1 cellular context compared by ENCODE assay signal in the genomic region with DNA sequence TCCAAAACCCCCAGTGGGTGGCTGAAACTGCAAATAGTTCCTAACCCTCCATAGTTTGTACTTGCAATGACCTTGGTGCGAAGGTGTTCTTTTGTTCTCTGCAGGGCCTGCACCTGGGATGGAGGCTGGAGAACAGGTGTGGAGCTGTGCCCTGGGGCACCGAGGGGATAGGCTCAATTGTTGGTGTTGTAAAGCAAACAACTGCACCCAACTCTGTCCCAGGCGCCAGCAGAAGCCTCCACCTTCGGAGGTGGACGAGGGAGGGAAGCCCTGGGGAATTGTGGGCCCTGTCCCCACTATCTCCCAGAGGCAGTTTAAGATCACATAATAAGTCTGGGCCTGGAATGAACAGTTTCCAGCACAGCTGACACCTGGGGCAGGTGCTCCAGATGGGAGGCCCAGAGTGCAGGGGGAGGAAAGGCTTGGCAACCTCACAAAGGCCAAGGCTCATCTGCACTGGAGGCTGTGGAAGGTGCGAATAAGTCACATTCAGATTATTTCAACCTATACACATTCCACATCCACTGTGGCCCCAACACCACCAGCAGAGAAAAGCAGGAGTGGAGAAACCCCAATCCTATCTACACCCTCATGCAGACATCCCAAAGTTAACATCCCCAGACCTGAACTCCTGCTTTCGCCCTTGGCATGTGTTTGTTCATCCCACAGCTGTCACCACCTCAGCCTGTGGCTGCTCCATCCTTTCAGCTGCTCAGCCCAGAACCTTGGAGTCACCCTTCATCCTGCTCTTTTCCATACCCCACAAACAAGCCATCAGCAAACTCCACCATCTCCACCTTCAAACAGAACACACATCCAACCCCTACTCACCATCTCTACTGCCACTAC.
TF ChIP-seq lines count a peak whose summit lies in the region.

No MANE protein-coding gene starts in this region.

TF ChIP-seq in GM12878, 131 proteins besides CTCF, POLR2A, EP300 and RAD21:
- TF ChIP-seq, protein P1, sequence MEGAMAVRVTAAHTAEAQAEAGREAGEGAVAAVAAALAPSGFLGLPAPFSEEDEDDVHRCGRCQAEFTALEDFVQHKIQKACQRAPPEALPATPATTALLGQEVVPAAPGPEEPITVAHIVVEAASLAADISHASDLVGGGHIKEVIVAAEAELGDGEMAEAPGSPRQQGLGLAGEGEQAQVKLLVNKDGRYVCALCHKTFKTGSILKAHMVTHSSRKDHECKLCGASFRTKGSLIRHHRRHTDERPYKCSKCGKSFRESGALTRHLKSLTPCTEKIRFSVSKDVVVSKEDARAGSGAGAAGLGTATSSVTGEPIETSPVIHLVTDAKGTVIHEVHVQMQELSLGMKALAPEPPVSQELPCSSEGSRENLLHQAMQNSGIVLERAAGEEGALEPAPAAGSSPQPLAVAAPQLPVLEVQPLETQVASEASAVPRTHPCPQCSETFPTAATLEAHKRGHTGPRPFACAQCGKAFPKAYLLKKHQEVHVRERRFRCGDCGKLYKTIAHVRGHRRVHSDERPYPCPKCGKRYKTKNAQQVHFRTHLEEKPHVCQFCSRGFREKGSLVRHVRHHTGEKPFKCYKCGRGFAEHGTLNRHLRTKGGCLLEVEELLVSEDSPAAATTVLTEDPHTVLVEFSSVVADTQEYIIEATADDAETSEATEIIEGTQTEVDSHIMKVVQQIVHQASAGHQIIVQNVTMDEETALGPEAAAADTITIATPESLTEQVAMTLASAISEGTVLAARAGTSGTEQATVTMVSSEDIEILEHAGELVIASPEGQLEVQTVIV (IDR thresholded peaks at IDR 0.05; ENCODE audit: borderline replicate concordance, partially characterized antibody), result peak; percentile 18
- TF ChIP-seq MYC (IDR thresholded peaks at IDR 0.05; ENCODE audit: insufficient read depth, insufficient read length, insufficient replicate concordance, low read length, severe bottlenecking) (no peak), CHD1 (IDR thresholded peaks at IDR 0.05; ENCODE audit: low read depth, low read length) (no peak), ZNF622 (IDR thresholded peaks at IDR 0.05) (no peak), ZNF384 (IDR thresholded peaks at IDR 0.05; ENCODE audit: borderline replicate concordance, low read depth, low read length) (no peak), IKZF2 (IDR thresholded peaks at IDR 0.05) (no peak), MTA2 (IDR thresholded peaks at IDR 0.05; ENCODE audit: low read depth) (no peak), YBX1 (IDR thresholded peaks at IDR 0.05) (no peak)
- TF ChIP-seq, protein P2, sequence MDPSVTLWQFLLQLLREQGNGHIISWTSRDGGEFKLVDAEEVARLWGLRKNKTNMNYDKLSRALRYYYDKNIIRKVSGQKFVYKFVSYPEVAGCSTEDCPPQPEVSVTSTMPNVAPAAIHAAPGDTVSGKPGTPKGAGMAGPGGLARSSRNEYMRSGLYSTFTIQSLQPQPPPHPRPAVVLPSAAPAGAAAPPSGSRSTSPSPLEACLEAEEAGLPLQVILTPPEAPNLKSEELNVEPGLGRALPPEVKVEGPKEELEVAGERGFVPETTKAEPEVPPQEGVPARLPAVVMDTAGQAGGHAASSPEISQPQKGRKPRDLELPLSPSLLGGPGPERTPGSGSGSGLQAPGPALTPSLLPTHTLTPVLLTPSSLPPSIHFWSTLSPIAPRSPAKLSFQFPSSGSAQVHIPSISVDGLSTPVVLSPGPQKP (IDR thresholded peaks at IDR 0.05; ENCODE audit: low read depth, low read length), result no peak
